ENCODE assay signal across 1 cellular context in the genomic region with DNA sequence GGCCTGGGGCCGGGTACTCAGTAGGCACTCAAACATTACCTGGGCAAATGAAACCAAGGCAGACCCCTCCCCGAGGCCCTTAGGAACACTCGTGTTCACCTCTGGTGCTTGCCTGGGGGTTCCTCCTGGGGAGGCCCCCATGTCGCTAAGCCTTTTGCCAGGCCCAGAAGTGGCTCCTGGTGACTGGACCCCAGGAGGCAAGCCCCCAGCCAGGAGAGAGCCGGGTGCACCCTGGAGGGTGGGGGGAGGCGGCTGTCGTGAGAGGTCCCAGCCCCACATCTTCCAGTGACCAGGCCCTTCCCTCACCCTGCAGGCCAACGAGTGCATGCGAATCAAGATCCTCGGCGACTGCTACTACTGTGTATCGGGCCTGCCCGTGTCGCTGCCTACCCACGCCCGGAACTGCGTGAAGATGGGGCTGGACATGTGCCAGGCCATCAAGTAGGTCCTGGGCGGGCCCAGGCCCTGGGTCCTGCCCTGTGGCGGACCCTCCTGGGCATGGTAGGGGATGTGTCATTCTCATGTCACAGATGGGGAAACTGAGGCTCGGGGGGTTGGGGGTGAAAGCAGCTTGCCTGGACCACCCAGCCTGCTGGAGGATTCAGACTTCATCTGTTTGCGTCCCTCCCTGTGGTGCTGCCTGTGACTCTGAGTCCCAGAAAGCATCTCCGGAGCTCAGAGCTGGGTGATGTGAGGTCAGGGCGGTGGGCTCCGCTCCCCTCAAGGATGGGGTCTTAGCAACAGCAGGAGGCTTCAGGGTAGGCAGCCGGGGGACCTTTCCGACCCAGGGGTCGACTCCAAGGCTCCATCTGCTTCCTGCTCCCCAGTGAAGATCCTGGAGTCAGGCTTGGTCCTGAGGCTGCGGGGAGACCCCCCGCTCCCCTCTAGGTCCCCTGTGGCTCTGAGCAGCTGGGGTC.
TF ChIP-seq lines count a peak whose summit lies in the region.

No MANE protein-coding gene starts in this region.

TF ChIP-seq in HepG2, 621 proteins besides CTCF, POLR2A, EP300 and RAD21 (continued from another document):
- TF ChIP-seq, protein P1, sequence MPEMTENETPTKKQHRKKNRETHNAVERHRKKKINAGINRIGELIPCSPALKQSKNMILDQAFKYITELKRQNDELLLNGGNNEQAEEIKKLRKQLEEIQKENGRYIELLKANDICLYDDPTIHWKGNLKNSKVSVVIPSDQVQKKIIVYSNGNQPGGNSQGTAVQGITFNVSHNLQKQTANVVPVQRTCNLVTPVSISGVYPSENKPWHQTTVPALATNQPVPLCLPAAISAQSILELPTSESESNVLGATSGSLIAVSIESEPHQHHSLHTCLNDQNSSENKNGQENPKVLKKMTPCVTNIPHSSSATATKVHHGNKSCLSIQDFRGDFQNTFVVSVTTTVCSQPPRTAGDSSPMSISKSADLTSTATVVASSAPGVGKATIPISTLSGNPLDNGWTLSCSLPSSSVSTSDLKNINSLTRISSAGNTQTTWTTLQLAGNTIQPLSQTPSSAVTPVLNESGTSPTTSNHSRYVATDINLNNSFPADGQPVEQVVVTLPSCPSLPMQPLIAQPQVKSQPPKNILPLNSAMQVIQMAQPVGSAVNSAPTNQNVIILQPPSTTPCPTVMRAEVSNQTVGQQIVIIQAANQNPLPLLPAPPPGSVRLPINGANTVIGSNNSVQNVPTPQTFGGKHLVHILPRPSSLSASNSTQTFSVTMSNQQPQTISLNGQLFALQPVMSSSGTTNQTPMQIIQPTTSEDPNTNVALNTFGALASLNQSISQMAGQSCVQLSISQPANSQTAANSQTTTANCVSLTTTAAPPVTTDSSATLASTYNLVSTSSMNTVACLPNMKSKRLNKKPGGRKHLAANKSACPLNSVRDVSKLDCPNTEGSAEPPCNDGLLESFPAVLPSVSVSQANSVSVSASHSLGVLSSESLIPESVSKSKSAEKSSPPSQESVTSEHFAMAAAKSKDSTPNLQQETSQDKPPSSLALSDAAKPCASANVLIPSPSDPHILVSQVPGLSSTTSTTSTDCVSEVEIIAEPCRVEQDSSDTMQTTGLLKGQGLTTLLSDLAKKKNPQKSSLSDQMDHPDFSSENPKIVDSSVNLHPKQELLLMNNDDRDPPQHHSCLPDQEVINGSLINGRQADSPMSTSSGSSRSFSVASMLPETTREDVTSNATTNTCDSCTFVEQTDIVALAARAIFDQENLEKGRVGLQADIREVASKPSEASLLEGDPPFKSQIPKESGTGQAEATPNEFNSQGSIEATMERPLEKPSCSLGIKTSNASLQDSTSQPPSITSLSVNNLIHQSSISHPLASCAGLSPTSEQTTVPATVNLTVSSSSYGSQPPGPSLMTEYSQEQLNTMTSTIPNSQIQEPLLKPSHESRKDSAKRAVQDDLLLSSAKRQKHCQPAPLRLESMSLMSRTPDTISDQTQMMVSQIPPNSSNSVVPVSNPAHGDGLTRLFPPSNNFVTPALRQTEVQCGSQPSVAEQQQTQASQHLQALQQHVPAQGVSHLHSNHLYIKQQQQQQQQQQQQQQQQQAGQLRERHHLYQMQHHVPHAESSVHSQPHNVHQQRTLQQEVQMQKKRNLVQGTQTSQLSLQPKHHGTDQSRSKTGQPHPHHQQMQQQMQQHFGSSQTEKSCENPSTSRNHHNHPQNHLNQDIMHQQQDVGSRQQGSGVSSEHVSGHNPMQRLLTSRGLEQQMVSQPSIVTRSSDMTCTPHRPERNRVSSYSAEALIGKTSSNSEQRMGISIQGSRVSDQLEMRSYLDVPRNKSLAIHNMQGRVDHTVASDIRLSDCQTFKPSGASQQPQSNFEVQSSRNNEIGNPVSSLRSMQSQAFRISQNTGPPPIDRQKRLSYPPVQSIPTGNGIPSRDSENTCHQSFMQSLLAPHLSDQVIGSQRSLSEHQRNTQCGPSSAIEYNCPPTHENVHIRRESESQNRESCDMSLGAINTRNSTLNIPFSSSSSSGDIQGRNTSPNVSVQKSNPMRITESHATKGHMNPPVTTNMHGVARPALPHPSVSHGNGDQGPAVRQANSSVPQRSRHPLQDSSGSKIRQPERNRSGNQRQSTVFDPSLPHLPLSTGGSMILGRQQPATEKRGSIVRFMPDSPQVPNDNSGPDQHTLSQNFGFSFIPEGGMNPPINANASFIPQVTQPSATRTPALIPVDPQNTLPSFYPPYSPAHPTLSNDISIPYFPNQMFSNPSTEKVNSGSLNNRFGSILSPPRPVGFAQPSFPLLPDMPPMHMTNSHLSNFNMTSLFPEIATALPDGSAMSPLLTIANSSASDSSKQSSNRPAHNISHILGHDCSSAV (CRISPR knock-in tag; IDR thresholded peaks at IDR 0.05; ENCODE audit: borderline replicate concordance) = no peak
- TF ChIP-seq FOXO1 (CRISPR knock-in tag; IDR thresholded peaks at IDR 0.05) (0 out of 2 replicates have a peak, but pooled peaks have one; percentile 15), TP53 (CRISPR knock-in tag; conservative IDR thresholded peaks at IDR 0.05) (no peak), ZNF546 (CRISPR knock-in tag; conservative IDR thresholded peaks at IDR 0.05) (no peak)
